Comparison of ENCODE assay signal across 29 cellular contexts in genomic region chr11:114019046-114019445, GRCh38. TPM values are rescaled to one million over a fixed set of nuclear protein-coding genes. Genes with fewer than 3 reads are reported as not detected.
"Had no signal": no experiment of that assay in that cellular context is flagged by ENCODE, and none has a peak within 500 bp of the region (broad histone marks: within the 10 kb centered on the region; RNA-seq: fewer than 3 reads in every experiment).

No MANE protein-coding gene starts in this region.

- H3K27me3 ChIP-seq: foreskin keratinocyte, heart left ventricle, pancreas, suprapubic skin, transverse colon had no signal

- ATAC-seq: foreskin keratinocyte; heart left ventricle; naive thymus-derived CD4-positive, alpha-beta T cell; stimulated activated naive B cell treated with anti-CD40 and anti-IgM and Interleukin-4, amounts not matched to agents 10 μg/mL and 1 μg/mL and 100 μg/mL, for 72 hours; T-cell had no signal

- H3K4me1 ChIP-seq: esophagus muscularis mucosa, foreskin keratinocyte, psoas muscle, suprapubic skin, transverse colon had no signal

- DNase-seq: activated CD4-positive, alpha-beta T cell treated with anti-CD3 and anti-CD28 coated beads for 4 hours; activated CD4-positive, alpha-beta T cell treated with anti-CD3 and anti-CD28 coated beads, Interleukin-2, amount 50 U/mL, for 4 hours; activated CD8-positive, alpha-beta memory T cell treated with anti-CD3 and anti-CD28 coated beads for 24 hours; activated effector memory CD4-positive, alpha-beta T cell treated with Interleukin-2 at 50 U/mL for 16 hours; activated naive CD4-positive, alpha-beta T cell treated with Interleukin-2 at 50 U/mL for 16 hours; anterior cingulate cortex; dermis blood vessel endothelial cell; effector CD4-positive, alpha-beta T cell; foreskin keratinocyte; heart left ventricle; hypothalamus; immature natural killer cell; kidney; naive thymus-derived CD4-positive, alpha-beta T cell; psoas muscle; stimulated activated CD4-positive, alpha-beta T cell treated with anti-CD3 and anti-CD28 coated beads, Interleukin-15, amount 100 ng/mL, for 24 hours; stimulated activated CD4-positive, alpha-beta T cell treated with anti-CD3 and anti-CD28 coated beads, Interleukin-2, amount 100 ng/mL, for 24 hours; stimulated activated naive B cell treated with anti-CD40 and anti-IgM and Interleukin-4, amounts not matched to agents 10 μg/mL and 1 μg/mL and 100 μg/mL, for 72 hours; T-cell; transverse colon had no signal

- FAIRE-seq: colon, kidney, pancreas, TTC549, urothelium cell line had no signal

- H3K36me3 ChIP-seq: esophagus muscularis mucosa, heart left ventricle, pancreas, suprapubic skin, transverse colon had no signal

- H3K27ac ChIP-seq: esophagus muscularis mucosa, foreskin keratinocyte, heart left ventricle, pancreas, psoas muscle, suprapubic skin, transverse colon, VCaP had no signal

- H3K9me3 ChIP-seq: esophagus muscularis mucosa, heart left ventricle, pancreas, psoas muscle, suprapubic skin, transverse colon had no signal

- H3K4me3 ChIP-seq: esophagus muscularis mucosa, heart left ventricle, pancreas, psoas muscle, suprapubic skin, transverse colon had no signal

RNA-seq across cellular contexts. Expression of gene ZBTB16, which starts 40.5 kb away (rescaled TPM):
- total RNA-seq: foreskin keratinocyte, mesothelial cell of epicardium had no signal
- polyA plus RNA-seq: foreskin keratinocyte had no signal

RNA-seq across cellular contexts. Expression of gene HTR3A, which starts 44.1 kb away (rescaled TPM):
- total RNA-seq: dermis blood vessel endothelial cell; foreskin keratinocyte; mesothelial cell of epicardium; naive thymus-derived CD4-positive, alpha-beta T cell; psoas muscle had no signal
- polyA plus RNA-seq: foreskin keratinocyte; immature natural killer cell; naive thymus-derived CD4-positive, alpha-beta T cell; neural cell had no signal
